ENCODE assay signal across 34 cellular contexts in genomic region chr12:111806304-111806703, GRCh38.
"Had no signal": no experiment of that assay in that cellular context is flagged by ENCODE, and none has a peak within 500 bp of the region (broad histone marks: within the 10 kb centered on the region; RNA-seq: fewer than 3 reads in every experiment).

No MANE protein-coding gene starts in this region.

- H3K27ac Mint-ChIP-seq: activated CD4-positive, alpha-beta memory T cell treated with anti-CD3 and anti-CD28 coated beads, Interleukin-2, amount 10 ng/mL, durations not matched to agents 7 days and 5 days; activated CD8-positive, alpha-beta memory T cell treated with anti-CD3 and anti-CD28 coated beads, Interleukin-2, amount 10 ng/mL, durations not matched to agents 7 days and 5 days; activated naive CD4-positive, alpha-beta T cell treated with anti-CD3 and anti-CD28 coated beads, Interleukin-2, amount 10 ng/mL, durations not matched to agents 7 days and 5 days; activated naive CD8-positive, alpha-beta T cell; activated naive CD8-positive, alpha-beta T cell treated with anti-CD3 and anti-CD28 coated beads, Interleukin-2, amount 50 U/mL, for 24 hours; brain; T-cell had no signal

- H3K9me3 ChIP-seq: MG63 had no signal

- H3K27me3 Mint-ChIP-seq: activated CD8-positive, alpha-beta memory T cell treated with anti-CD3 and anti-CD28 coated beads, Interleukin-2, amount 10 ng/mL, durations not matched to agents 7 days and 5 days; activated naive CD8-positive, alpha-beta T cell; activated naive CD8-positive, alpha-beta T cell treated with anti-CD3 and anti-CD28 coated beads, Interleukin-2, amount 50 U/mL, for 24 hours; T-cell had no signal

- H3K4me3 ChIP-seq: MG63 had no signal

- DNase-seq: activated CD4-positive, alpha-beta memory T cell treated with anti-CD3 and anti-CD28 coated beads, Interleukin-2, amount 10 ng/mL, durations not matched to agents 7 days and 5 days; activated CD4-positive, alpha-beta T cell treated with anti-CD3 and anti-CD28 coated beads for 1 hour; activated CD4-positive, alpha-beta T cell treated with anti-CD3 and anti-CD28 coated beads for 48 hours; activated CD4-positive, CD25-positive, alpha-beta regulatory T cell; activated CD8-positive, alpha-beta memory T cell treated with anti-CD3 and anti-CD28 coated beads for 24 hours; activated CD8-positive, alpha-beta memory T cell treated with anti-CD3 and anti-CD28 coated beads, Interleukin-2, amount 10 ng/mL, durations not matched to agents 7 days and 5 days; activated CD8-positive, alpha-beta memory T cell treated with anti-CD3 and anti-CD28 coated beads, Interleukin-2, amount 50 U/mL, for 48 hours; activated effector memory CD4-positive, alpha-beta T cell treated with Interleukin-2 at 50 U/mL for 16 hours; activated naive CD4-positive, alpha-beta T cell treated with anti-CD3 and anti-CD28 coated beads, Interleukin-2, amount 10 ng/mL, durations not matched to agents 7 days and 5 days; activated naive CD8-positive, alpha-beta T cell treated with anti-CD3 and anti-CD28 coated beads, Interleukin-2, amount 50 U/mL, for 24 hours; activated T-cell treated with anti-CD3 and anti-CD28 coated beads, Interleukin-2, amount 50 U/mL, for 48 hours; anterior cingulate cortex; caudate nucleus; Kasumi-1; KG1; MG63; NCI-H1048; NCI-H1436 treated with DMSO at 0.1 percent for 48 hours; NCI-H1694 treated with DMSO at 0.1 percent for 48 hours; NCI-H2081; NCI-H226; NCI-H446 treated with DMSO at 0.1 percent for 48 hours; NCI-H524 treated with DMSO at 0.1 percent for 48 hours; NCI-H748 treated with DMSO at 0.1 percent for 48 hours; NK-92 treated with Interleukin-12 subunit alpha and Interleukin-12 subunit beta, amount 100 ng/mL, for 24 hours; PC-3; SIG-M5; T-cell; T-helper 2 cell; T1000; WERI-Rb-1 had no signal

- H3K9me3 Mint-ChIP-seq: activated CD4-positive, alpha-beta memory T cell treated with anti-CD3 and anti-CD28 coated beads, Interleukin-2, amount 10 ng/mL, durations not matched to agents 7 days and 5 days; activated naive CD4-positive, alpha-beta T cell treated with anti-CD3 and anti-CD28 coated beads, Interleukin-2, amount 10 ng/mL, durations not matched to agents 7 days and 5 days; activated naive CD8-positive, alpha-beta T cell treated with anti-CD3 and anti-CD28 coated beads, Interleukin-2, amount 50 U/mL, for 24 hours; brain; T-cell had no signal

- H3K4me3 Mint-ChIP-seq: activated CD4-positive, alpha-beta memory T cell treated with anti-CD3 and anti-CD28 coated beads, Interleukin-2, amount 10 ng/mL, durations not matched to agents 7 days and 5 days; activated CD8-positive, alpha-beta memory T cell treated with anti-CD3 and anti-CD28 coated beads, Interleukin-2, amount 10 ng/mL, durations not matched to agents 7 days and 5 days; activated naive CD4-positive, alpha-beta T cell treated with anti-CD3 and anti-CD28 coated beads, Interleukin-2, amount 10 ng/mL, durations not matched to agents 7 days and 5 days; activated naive CD8-positive, alpha-beta T cell; activated naive CD8-positive, alpha-beta T cell treated with anti-CD3 and anti-CD28 coated beads, Interleukin-2, amount 50 U/mL, for 24 hours; brain; T-cell had no signal

- H3K27me3 ChIP-seq: MG63 had no signal

- H3K36me3 Mint-ChIP-seq: activated CD8-positive, alpha-beta memory T cell treated with anti-CD3 and anti-CD28 coated beads, Interleukin-2, amount 10 ng/mL, durations not matched to agents 7 days and 5 days; activated naive CD4-positive, alpha-beta T cell treated with anti-CD3 and anti-CD28 coated beads, Interleukin-2, amount 10 ng/mL, durations not matched to agents 7 days and 5 days; activated naive CD8-positive, alpha-beta T cell; T-cell had no signal

- H3K36me3 ChIP-seq: WERI-Rb-1 had no signal

- H3K27ac ChIP-seq: RWPE1, WERI-Rb-1 had no signal

- H3K4me1 Mint-ChIP-seq: activated CD4-positive, alpha-beta memory T cell treated with anti-CD3 and anti-CD28 coated beads, Interleukin-2, amount 10 ng/mL, durations not matched to agents 7 days and 5 days; activated CD8-positive, alpha-beta memory T cell treated with anti-CD3 and anti-CD28 coated beads, Interleukin-2, amount 10 ng/mL, durations not matched to agents 7 days and 5 days; activated naive CD4-positive, alpha-beta T cell treated with anti-CD3 and anti-CD28 coated beads, Interleukin-2, amount 10 ng/mL, durations not matched to agents 7 days and 5 days; activated naive CD8-positive, alpha-beta T cell treated with anti-CD3 and anti-CD28 coated beads, Interleukin-2, amount 50 U/mL, for 24 hours; brain; T-cell had no signal
